In genomic region chr2:158204741-158205165, GRCh38 we compare ENCODE assay signal across 15 cellular contexts.
DNase-seq lines count a peak whose midpoint lies in the region; ATAC-seq and TF ChIP-seq lines count a peak whose summit lies in the region.
"Had no signal": no experiment of that assay in that cellular context is flagged by ENCODE, and none has a peak within 500 bp of the region (broad histone marks: within the 10 kb centered on the region; RNA-seq: fewer than 3 reads in every experiment).

No MANE protein-coding gene starts in this region.

- H3K4me1 Mint-ChIP-seq in CD4-positive, alpha-beta memory T cell = no peaks in the 10 kb centered on the region
- H3K4me1 Mint-ChIP-seq: naive B cell had no signal

- DNase-seq in H4 (ENCODE audit: low spot score) (peak; percentile 15), astrocyte of the cerebellum (ENCODE audit: low read depth) (peak; percentile 62), myocyte (ENCODE audit: low read depth) (peak; percentile 69), Ammon's horn (ENCODE audit: low spot score) (no peak)
- no peak for DNase-seq in activated CD4-positive, alpha-beta T cell treated with anti-CD3 and anti-CD28 coated beads for 4 hours
- DNase-seq in activated CD4-positive, CD25-positive, alpha-beta regulatory T cell (lab: John Stamatoyannopoulos, UW) = no peak
- no peak for DNase-seq in CD4-positive, alpha-beta memory T cell
- DNase-seq: activated naive CD4-positive, alpha-beta T cell; AML-193; DND-41; naive B cell; upper lobe of left lung had no signal

- H3K27ac ChIP-seq in CD4-positive, alpha-beta memory T cell (ENCODE audit: low read depth, low read length) = no peak overlapping the region
- H3K27ac ChIP-seq: hepatocyte, upper lobe of left lung had no signal

- peaks cover 0 to 1% of the 10 kb centered on the region in 2 donors for H3K27me3 Mint-ChIP-seq in CD4-positive, alpha-beta memory T cell
- H3K27me3 Mint-ChIP-seq: naive B cell had no signal

- no peaks in the 10 kb centered on the region for H3K4me1 ChIP-seq in CD4-positive, alpha-beta memory T cell (ENCODE audit: insufficient read depth, low read length)
- H3K4me1 ChIP-seq: HAP-1 had no signal

- H3K36me3 Mint-ChIP-seq in CD4-positive, alpha-beta memory T cell = no peaks in the 10 kb centered on the region
- H3K36me3 Mint-ChIP-seq: naive B cell had no signal

- in situ Hi-C loops in astrocyte of the cerebellum (cut with HindIII; ENCODE audit: low sequenced_read_pairs) = no loop called here

- no peak overlapping the region for H3K27ac Mint-ChIP-seq in CD4-positive, alpha-beta memory T cell
- H3K27ac Mint-ChIP-seq: naive B cell had no signal

- H3K27me3 ChIP-seq in CD4-positive, alpha-beta memory T cell (ENCODE audit: insufficient read depth, low read length) = no peaks in the 10 kb centered on the region
- H3K27me3 ChIP-seq: hepatocyte, upper lobe of left lung had no signal

- H3K4me3 ChIP-seq in astrocyte of the cerebellum (ENCODE audit: low read depth, low read length) = no peak overlapping the region
- no peak overlapping the region for H3K4me3 ChIP-seq in CD4-positive, alpha-beta memory T cell (ENCODE audit: low read length in 2 of 2)
- H3K4me3 ChIP-seq: HAP-1, hepatocyte, upper lobe of left lung had no signal

- H3K9me3 ChIP-seq in CD4-positive, alpha-beta memory T cell (ENCODE audit: control insufficient read depth in 1 of 2, low read length in 2 of 2) = no peaks in the 10 kb centered on the region
- H3K9me3 ChIP-seq: HAP-1, upper lobe of left lung had no signal

- H3K4me3 Mint-ChIP-seq in CD4-positive, alpha-beta memory T cell = no peak overlapping the region
- H3K4me3 Mint-ChIP-seq: naive B cell had no signal

- CTCF ChIA-PET in CD4-positive, alpha-beta memory T cell (lab: Charles Lee; ENCODE audit: partially characterized antibody) = interaction anchor here (0.7 kb wide), 1 partner anchor 9 kb away, joined by 3 read pairs; no protein-coding TSS in a partner anchor

- intact Hi-C loops in CD4-positive, alpha-beta memory T cell (cut with micrococcal nuclease) = no loop called here

- no peak for TF ChIP-seq CTCF in astrocyte of the cerebellum (IDR thresholded peaks at IDR 0.05; ENCODE audit: low read depth, low read length, missing control alignments)

- H3K9me3 Mint-ChIP-seq in CD4-positive, alpha-beta memory T cell = no peaks in the 10 kb centered on the region
- H3K9me3 Mint-ChIP-seq: naive B cell had no signal

- no peaks in the 10 kb centered on the region for H3K36me3 ChIP-seq in CD4-positive, alpha-beta memory T cell (ENCODE audit: insufficient read depth, low read length)
- H3K36me3 ChIP-seq: HAP-1, upper lobe of left lung had no signal

- POLR2A ChIA-PET in CD4-positive, alpha-beta memory T cell (lab: Charles Lee; ENCODE audit: partially characterized antibody) = no interaction called here

- ATAC-seq in GM18502 (IDR thresholded peaks at IDR 0.05; ENCODE audit: poor library complexity, unreplicated experiment) = peak; percentile 56

Comparison
In these comparisons a context has a peak if more than half of its experiments do, and no peak if none do; other contexts are left out.
1. DNase-seq: peak in H4 (single experiment), astrocyte of the cerebellum (single experiment) and myocyte (single experiment); none in activated CD4-positive, alpha-beta T cell treated with anti-CD3 and anti-CD28 coated beads for 4 hours (0 of 2), Ammon's horn (single experiment), activated CD4-positive, CD25-positive, alpha-beta regulatory T cell (0 of 4) and CD4-positive, alpha-beta memory T cell (0 of 5).